Comparison of ENCODE assay signal across 18 cellular contexts in genomic region chr11:40986320-40986719, GRCh38.
DNase-seq lines count a peak whose midpoint lies in the region; ATAC-seq, FAIRE-seq and TF ChIP-seq lines count a peak whose summit lies in the region.
"Had no signal": no experiment of that assay in that cellular context is flagged by ENCODE, and none has a peak within 500 bp of the region (broad histone marks: within the 10 kb centered on the region; RNA-seq: fewer than 3 reads in every experiment).

No MANE protein-coding gene starts in this region.

- H3K9ac ChIP-seq in astrocyte (ENCODE audit: low read length), result no peak overlapping the region
- H3K9ac ChIP-seq: BLaER1 had no signal

- H3K4me1 Mint-ChIP-seq in MCF 10A (ENCODE audit: insufficient read depth, unreplicated experiment), result no peaks in the 10 kb centered on the region
- peaks cover 8% of the 10 kb centered on the region for H3K4me1 Mint-ChIP-seq in astrocyte (ENCODE audit: low read depth, unreplicated experiment)
- H3K4me1 Mint-ChIP-seq: CD4-positive, CD25-positive, alpha-beta regulatory T cell; IgD-negative memory B cell had no signal

- H3K27me3 Mint-ChIP-seq in MCF 10A (ENCODE audit: insufficient read depth, unreplicated experiment), result no peaks in the 10 kb centered on the region
- H3K27me3 Mint-ChIP-seq in astrocyte (ENCODE audit: low read depth, unreplicated experiment), result no peaks in the 10 kb centered on the region
- H3K27me3 Mint-ChIP-seq: CD4-positive, CD25-positive, alpha-beta regulatory T cell; IgD-negative memory B cell had no signal

- H2AFZ ChIP-seq in astrocyte (ENCODE audit: low read depth, low read length), result no peak overlapping the region

- H3K4me1 ChIP-seq in breast epithelium (no peaks in the 10 kb centered on the region), astrocyte (ENCODE audit: insufficient read depth, low read length) (no peaks in the 10 kb centered on the region), foreskin keratinocyte (no peaks in the 10 kb centered on the region)
- H3K4me1 ChIP-seq: BLaER1 had no signal

- intact Hi-C loops in MCF 10A (cut with micrococcal nuclease), result no loop called here
- intact Hi-C loops in breast epithelium (cut with DNase I; ENCODE audit: low total_unique reads), result no loop called here

- ATAC-seq in foreskin keratinocyte, result peak; percentile 45
- no peak for ATAC-seq in HG03457 (IDR thresholded peaks at IDR 0.05; ENCODE audit: unreplicated experiment)

- H3K4me2 ChIP-seq in astrocyte (ENCODE audit: low read length), result no peak overlapping the region
- H3K4me2 ChIP-seq: BLaER1 had no signal

- no peak overlapping the region for H3K4me3 ChIP-seq in breast epithelium
- H3K4me3 ChIP-seq in astrocyte (ENCODE audit: insufficient read depth, low read depth, low read length), result no peak overlapping the region
- H3K4me3 ChIP-seq: BLaER1 had no signal

- H3K27ac Mint-ChIP-seq in MCF 10A (ENCODE audit: low read depth, unreplicated experiment), result no peak overlapping the region
- H3K27ac Mint-ChIP-seq in astrocyte (ENCODE audit: unreplicated experiment), result no peak overlapping the region
- H3K27ac Mint-ChIP-seq: CD4-positive, CD25-positive, alpha-beta regulatory T cell; IgD-negative memory B cell had no signal

- no TSS peak for BruUV-seq in MCF 10A (replicated peaks; lab: Mats Ljungman, UMichigan)

- POLR2A ChIA-PET in MCF 10A (lab: Yijun Ruan, JAX), result no interaction called here

- TF ChIP-seq CTCF in MCF 10A (IDR thresholded peaks at IDR 0.05; ENCODE audit: unreplicated experiment) (no peak), breast epithelium (IDR thresholded peaks at IDR 0.05) (no peak), astrocyte (IDR thresholded peaks at IDR 0.05; ENCODE audit: insufficient read depth, low read depth, low read length) (no peak), foreskin keratinocyte (conservative IDR thresholded peaks at IDR 0.05) (no peak)

- DNase-seq in MCF 10A (ENCODE audit: unreplicated experiment), result peak; percentile 44
- DNase-seq in breast epithelium (ENCODE audit: low spot score in 2 of 2), result no peak
- DNase-seq in astrocyte (ENCODE audit: low read depth), result peak; percentile 1
- DNase-seq in foreskin keratinocyte, result peak in 1 of 2 donors; percentile 31
- no peak for DNase-seq in GOT3 (lab: John Stamatoyannopoulos, UW)
- no peak for DNase-seq in DMS79 treated with DMSO at 0.1 percent for 48 hours (lab: John Stamatoyannopoulos, UW)
- DNase-seq: 8988T; AML-193; CD4-positive, CD25-positive, alpha-beta regulatory T cell; DMS79; EL; GDM1; KG1 had no signal

- no peak for TF ChIP-seq POLR2A in breast epithelium (IDR thresholded peaks at IDR 0.05)

- H3K79me2 ChIP-seq in astrocyte (ENCODE audit: insufficient read depth, low read length), result no peaks in the 10 kb centered on the region

- H3K9me3 Mint-ChIP-seq in MCF 10A (ENCODE audit: unreplicated experiment) (peaks cover 10% of the 10 kb centered on the region), astrocyte (ENCODE audit: unreplicated experiment) (peaks cover 2% of the 10 kb centered on the region)

- H3K9me3 ChIP-seq in breast epithelium (no peaks in the 10 kb centered on the region), astrocyte (ENCODE audit: insufficient read depth, low read depth, low read length) (no peaks in the 10 kb centered on the region)
- H3K9me3 ChIP-seq: BLaER1 had no signal

- no peak for FAIRE-seq in astrocyte (lab: Jason Lieb, UNC)
- FAIRE-seq: GM12892, H54 had no signal

- H3K36me3 Mint-ChIP-seq in MCF 10A (ENCODE audit: insufficient read depth, unreplicated experiment) (no peaks in the 10 kb centered on the region), astrocyte (ENCODE audit: low read depth, unreplicated experiment) (no peaks in the 10 kb centered on the region)
- H3K36me3 Mint-ChIP-seq: CD4-positive, CD25-positive, alpha-beta regulatory T cell; IgD-negative memory B cell had no signal

- H3K27ac ChIP-seq in breast epithelium (no peak overlapping the region), astrocyte (ENCODE audit: low read depth, low read length) (no peak overlapping the region), foreskin keratinocyte (no peak overlapping the region)
- H3K27ac ChIP-seq: BLaER1 had no signal

- H3K27me3 ChIP-seq in breast epithelium, result no peaks in the 10 kb centered on the region
- no peaks in the 10 kb centered on the region for H3K27me3 ChIP-seq in astrocyte (ENCODE audit: insufficient read depth, low read length)
- H3K27me3 ChIP-seq in foreskin keratinocyte, result no peaks in the 10 kb centered on the region
- H3K27me3 ChIP-seq: BLaER1 had no signal

- no peaks in the 10 kb centered on the region for H4K20me1 ChIP-seq in astrocyte (ENCODE audit: insufficient read depth, low read length)
- H4K20me1 ChIP-seq: BLaER1 had no signal

- H3K36me3 ChIP-seq in breast epithelium (no peaks in the 10 kb centered on the region), astrocyte (ENCODE audit: insufficient read depth, low read length) (no peaks in the 10 kb centered on the region)
- H3K36me3 ChIP-seq: BLaER1 had no signal

- H3K4me3 Mint-ChIP-seq in MCF 10A (ENCODE audit: unreplicated experiment), result no peak overlapping the region
- no peak overlapping the region for H3K4me3 Mint-ChIP-seq in astrocyte (ENCODE audit: unreplicated experiment)
- H3K4me3 Mint-ChIP-seq: CD4-positive, CD25-positive, alpha-beta regulatory T cell; IgD-negative memory B cell had no signal

- CTCF ChIA-PET in MCF 10A (lab: Yijun Ruan, JAX), result no interaction called here

Comparison
In these comparisons a context has a peak if more than half of its experiments do, and no peak if none do; other contexts are left out.
1. DNase-seq: peak in MCF 10A (single experiment) and astrocyte (single experiment); none in breast epithelium (0 of 2), GOT3 (single experiment) and DMS79 treated with DMSO at 0.1 percent for 48 hours (single experiment).